In genomic region chr2:27715318-27716165, GRCh38 we compare ENCODE assay signal across 8 cellular contexts. TPM values are rescaled to one million over a fixed set of nuclear protein-coding genes. Genes with fewer than 3 reads are reported as not detected.
DNase-seq lines count a peak whose midpoint lies in the region; ATAC-seq, FAIRE-seq and TF ChIP-seq lines count a peak whose summit lies in the region.

No MANE protein-coding gene starts in this region.

- DNase-seq in GM10266 (ENCODE audit: extremely low spot score): peak; percentile 75
- DNase-seq in RWPE1 (ENCODE audit: low spot score): no peak
- peak; percentile 37 for DNase-seq in central memory CD4-positive, alpha-beta T cell
- peak; percentile 84 for DNase-seq in kidney
- DNase-seq in stimulated activated CD4-positive, alpha-beta T cell treated with anti-CD3 and anti-CD28 coated beads, Interleukin-1b, Interleukin-23, amount 100 ng/mL, for 48 hours: peak; percentile 31
- DNase-seq in HuH-7.5 (ENCODE audit: low spot score): no peak
- no peak for DNase-seq in OCI-LY7 (ENCODE audit: low spot score)

- H3K79me2 ChIP-seq in OCI-LY7 (ENCODE audit: insufficient read depth, low read depth, low read length): no peaks in the 10 kb centered on the region

- H3K9me2 ChIP-seq in OCI-LY7 (ENCODE audit: insufficient read depth, low read length): no peaks in the 10 kb centered on the region

- CTCF ChIA-PET in RWPE1 (lab: Yijun Ruan, JAX) (interaction anchor here (0.6 to 2.1 kb wide), 3 partner anchors 8 to 12 kb away, joined by 3 to 12 read pairs (median 6); no protein-coding TSS in a partner anchor), OCI-LY7 (lab: Charles Lee; ENCODE audit: unreplicated experiment) (no interaction called here)

- no peaks in the 10 kb centered on the region for H4K20me1 ChIP-seq in OCI-LY7 (ENCODE audit: insufficient read depth, low read length)

- H3K36me3 ChIP-seq in kidney (ENCODE audit: control insufficient read depth in 1 of 2, insufficient read depth in 2 of 2, low read length in 2 of 2) (no peaks in the 10 kb centered on the region), OCI-LY7 (ENCODE audit: insufficient read depth, low read length) (no peaks in the 10 kb centered on the region)

- no peak overlapping the region for H3K4me2 ChIP-seq in OCI-LY7 (ENCODE audit: low read length)

- FAIRE-seq in kidney (lab: Jason Lieb, UNC): no peak

- TF ChIP-seq CTCF in GM10266 (IDR thresholded peaks at IDR 0.05; ENCODE audit: control insufficient read depth, insufficient read depth, low read depth, missing control alignments) (no peak), RWPE1 (conservative IDR thresholded peaks at IDR 0.05; ENCODE audit: low read depth) (no peak), kidney (IDR thresholded peaks at IDR 0.05; ENCODE audit: borderline replicate concordance, extremely low read depth, insufficient read depth) (no peak), OCI-LY7 (conservative IDR thresholded peaks at IDR 0.05; ENCODE audit: low read length) (no peak)

- intact Hi-C loops in kidney (cut with DNase I): no loop called here
- intact Hi-C loops in OCI-LY7 (cut with micrococcal nuclease; ENCODE audit: unreplicated experiment): no loop called here

- no TSS peak for BruUV-seq in OCI-LY7 (replicated peaks; lab: Mats Ljungman, UMichigan)

- POLR2A ChIA-PET in RWPE1 (lab: Yijun Ruan, JAX; ENCODE audit: low non-redundant PET) (no interaction called here), OCI-LY7 (lab: Charles Lee) (no interaction called here)

- peak overlapping the region; percentile 58 for H3K27ac ChIP-seq in RWPE1
- peak overlapping the region; percentile 57 to 67 for H3K27ac ChIP-seq in kidney (ENCODE audit: low read depth in 2 of 2, low read length in 2 of 2)
- H3K27ac ChIP-seq in OCI-LY7 (ENCODE audit: low read depth, low read length, poor library complexity, severe bottlenecking): no peak overlapping the region

- H3K9ac ChIP-seq in kidney (ENCODE audit: low read length in 2 of 2): peak overlapping the region; percentile 37 to 67

- peak overlapping the region; percentile 6 to 60 for H3K4me3 ChIP-seq in kidney (ENCODE audit: low read length in 2 of 2)
- H3K4me3 ChIP-seq in OCI-LY7 (ENCODE audit: low read depth, low read length, poor library complexity, severe bottlenecking): no peak overlapping the region

- peaks cover 6% of the 10 kb centered on the region in 2 donors for H3K4me1 ChIP-seq in kidney (ENCODE audit: control insufficient read depth in 1 of 2, insufficient read depth in 1 of 2, low read depth in 1 of 2, low read length in 2 of 2)
- no peaks in the 10 kb centered on the region for H3K4me1 ChIP-seq in OCI-LY7 (ENCODE audit: insufficient read depth, low read length, poor library complexity, severe bottlenecking)

- H2AFZ ChIP-seq in OCI-LY7 (ENCODE audit: low read length): no peak overlapping the region

- ATAC-seq in GM21723 (IDR thresholded peaks at IDR 0.05; ENCODE audit: unreplicated experiment): no peak

- H3K9me3 ChIP-seq in kidney (ENCODE audit: control insufficient read depth in 1 of 2, low read length in 2 of 2) (no peaks in the 10 kb centered on the region), OCI-LY7 (ENCODE audit: low read length) (no peaks in the 10 kb centered on the region)

RNA-seq across cellular contexts. Expression of gene SLC4A1AP, which starts 51.9 kb away (rescaled TPM):
- total RNA-seq in kidney (20.9 TPM), OCI-LY7 (2022) (26.7 and 27.9 TPM in 2 replicates)
- 19.1 TPM for polyA plus RNA-seq in kidney (ENCODE audit: insufficient read depth, low read depth, low replicate concordance)
- 26.2 and 36.7 TPM in 2 replicates for total RNA-seq in OCI-LY7 (2014; rRNA removed; shearing (Covaris generic))

RNA-seq across cellular contexts. Expression of gene SUPT7L, which starts 52.1 kb away (rescaled TPM):
- total RNA-seq in kidney (29.6 TPM), OCI-LY7 (2022) (33.0 and 35.8 TPM in 2 replicates)
- polyA plus RNA-seq in kidney (ENCODE audit: insufficient read depth, low read depth, low replicate concordance): 28.1 TPM
- total RNA-seq in OCI-LY7 (2014; rRNA removed; shearing (Covaris generic)): 32.3 and 33.6 TPM in 2 replicates

RNA-seq across cellular contexts. Expression of gene MRPL33, which starts 56.0 kb away (rescaled TPM):
- total RNA-seq in kidney (107 TPM), OCI-LY7 (2022) (40.4 and 43.8 TPM in 2 replicates)
- 312 TPM for polyA plus RNA-seq in kidney (ENCODE audit: insufficient read depth, low read depth, low replicate concordance)
- 51.2 and 51.5 TPM in 2 replicates for total RNA-seq in OCI-LY7 (2014; rRNA removed; shearing (Covaris generic))

Comparison
In these comparisons a context has a peak if more than half of its experiments do, and no peak if none do; other contexts are left out.
1. DNase-seq: peak in GM10266 (single experiment), central memory CD4-positive, alpha-beta T cell (single experiment), kidney (single experiment) and stimulated activated CD4-positive, alpha-beta T cell treated with anti-CD3 and anti-CD28 coated beads, Interleukin-1b, Interleukin-23, amount 100 ng/mL, for 48 hours (single experiment); none in RWPE1 (single experiment), HuH-7.5 (single experiment) and OCI-LY7 (single experiment).